Comparison of ENCODE assay signal across 8 cellular contexts in the genomic region with DNA sequence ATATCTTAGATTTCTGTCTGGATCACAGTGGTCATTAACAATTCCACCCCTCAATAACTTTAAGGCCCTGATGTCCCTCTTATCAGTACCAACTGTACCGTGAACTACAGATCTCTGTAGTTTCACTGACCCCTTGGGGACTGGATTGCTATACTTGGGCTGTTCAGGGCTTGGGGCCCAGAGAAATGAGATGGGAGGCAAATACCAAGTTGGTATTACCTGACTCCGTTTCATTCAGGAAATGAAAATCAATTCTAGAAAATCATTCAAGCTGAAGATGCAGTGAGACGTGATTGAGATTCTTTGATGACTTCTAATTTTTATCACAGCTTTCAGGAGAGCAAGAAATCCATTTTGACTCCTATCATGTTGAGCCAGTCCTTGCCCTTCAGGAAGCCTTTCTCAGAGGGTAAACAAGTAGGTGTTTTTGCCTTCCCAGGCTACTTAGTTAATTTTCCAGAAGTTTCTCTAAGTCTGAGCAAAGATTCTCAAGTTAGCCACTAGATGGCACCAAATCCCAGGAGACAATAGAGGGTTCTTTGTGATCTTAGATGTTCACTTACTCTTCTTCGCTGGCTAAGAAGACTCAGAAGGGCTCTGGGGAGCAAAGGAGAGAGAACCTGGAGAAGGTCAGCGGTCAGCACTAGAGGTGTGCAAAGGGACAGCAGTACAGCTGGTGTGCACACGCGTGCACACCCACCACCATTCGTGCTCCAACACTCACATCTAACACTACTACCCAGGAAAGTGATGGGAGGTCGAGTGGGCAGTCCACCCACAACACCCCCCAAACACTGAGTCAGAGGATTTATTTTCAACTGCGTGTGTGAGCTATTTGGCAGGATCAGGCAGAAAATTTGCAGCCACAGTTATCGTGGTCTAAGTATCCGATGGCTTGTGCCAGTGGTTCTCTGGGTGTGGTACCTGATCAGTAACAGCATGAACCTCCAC. TPM values are rescaled to one million over a fixed set of nuclear protein-coding genes. Genes with fewer than 3 reads are reported as not detected.
DNase-seq lines count a peak whose midpoint lies in the region; ATAC-seq lines count a peak whose summit lies in the region.

No MANE protein-coding gene starts in this region.

- no peaks in the 10 kb centered on the region for H3K9me3 ChIP-seq in iPS-20b (ENCODE audit: insufficient read depth, low read depth, low read length)
- H3K9me3 ChIP-seq in skeletal muscle tissue (ENCODE audit: control insufficient read depth in 3 of 3, low read length in 3 of 3) = no peaks in the 10 kb centered on the region

- H3K27me3 ChIP-seq in iPS-20b (ENCODE audit: insufficient read depth, low read length) (no peaks in the 10 kb centered on the region), skeletal muscle tissue (ENCODE audit: control insufficient read depth in 3 of 3, insufficient read depth in 3 of 3, low read length in 3 of 3) (no peaks in the 10 kb centered on the region)

- peak; percentile 47 for ATAC-seq in GM21367 (IDR thresholded peaks at IDR 0.05; ENCODE audit: unreplicated experiment)

- peak overlapping the region; percentile 23; the same call in 1 of the 2 replicates for H3K9ac ChIP-seq in iPS-20b (ENCODE audit: low read depth, low read length)
- H3K9ac ChIP-seq in skeletal muscle tissue (ENCODE audit: low read depth in 1 of 3, low read length in 3 of 3) = peak overlapping the region in 1 of 3 donors; percentile 9

- H3K36me3 ChIP-seq in iPS-20b (ENCODE audit: insufficient read depth, low read depth, low read length) = peaks cover 24% of the 10 kb centered on the region
- peaks cover 2 to 13% (median 5%) of the 10 kb centered on the region in 3 donors for H3K36me3 ChIP-seq in skeletal muscle tissue (ENCODE audit: control insufficient read depth in 3 of 3, insufficient read depth in 3 of 3, low read length in 3 of 3)

- H3K27ac ChIP-seq in iPS-20b (ENCODE audit: low read length) (no peak overlapping the region), skeletal muscle tissue (ENCODE audit: low read depth, low read length) (peak overlapping the region; percentile 14)

- DNase-seq in DMS153 (lab: John Stamatoyannopoulos, UW) = peak; percentile 0
- no peak for DNase-seq in DMS153 treated with DMSO at 0.1 percent for 48 hours (lab: John Stamatoyannopoulos, UW; ENCODE audit: unreplicated experiment)
- DNase-seq in HT-29 (ENCODE audit: low spot score) = peak; percentile 87
- DNase-seq in OCI-M1 (lab: John Stamatoyannopoulos, UW) = peak; percentile 77
- peak; percentile 72 for DNase-seq in astrocyte of the hippocampus (ENCODE audit: low read depth, low spot score)

- no peak overlapping the region for H3K4me3 ChIP-seq in iPS-20b (ENCODE audit: low read length)
- peak overlapping the region in 1 of 3 donors; percentile 11 for H3K4me3 ChIP-seq in skeletal muscle tissue (ENCODE audit: low read length in 3 of 3)

- no peaks in the 10 kb centered on the region; the same call in 1 of the 2 replicates for H3K4me1 ChIP-seq in iPS-20b (ENCODE audit: insufficient read depth, low read length)
- H3K4me1 ChIP-seq in skeletal muscle tissue (ENCODE audit: control insufficient read depth in 3 of 3, insufficient read depth in 3 of 3, low read length in 3 of 3) = peaks cover 11 to 22% (median 18%) of the 10 kb centered on the region in 3 donors

RNA-seq across cellular contexts. Expression of gene HNRNPH2, which starts 7.4 kb away (rescaled TPM):
- total RNA-seq in HT-29 (2014; rRNA removed; shearing (Covaris generic)) = 47.7 and 51.5 TPM in 2 replicates
- 53.2 TPM for total RNA-seq in skeletal muscle tissue

RNA-seq across cellular contexts. Expression of gene GLA, which starts 7.7 kb away (rescaled TPM):
- 53.8 and 54.9 TPM in 2 replicates for total RNA-seq in HT-29 (2014; rRNA removed; shearing (Covaris generic))
- 16.2 TPM for total RNA-seq in skeletal muscle tissue

RNA-seq across cellular contexts. Expression of gene RPL36A, which starts 24.6 kb away (rescaled TPM):
- 658 and 887 TPM in 2 replicates for total RNA-seq in HT-29 (2014; rRNA removed; shearing (Covaris generic))
- 349 TPM for total RNA-seq in skeletal muscle tissue

RNA-seq across cellular contexts. Expression of gene BTK, which starts 29.5 kb away (rescaled TPM):
- not detected in 2 replicates for total RNA-seq in HT-29 (2014; rRNA removed; shearing (Covaris generic))
- total RNA-seq in skeletal muscle tissue = 2.1 TPM
